11 cellular contexts compared by ENCODE assay signal in the genomic region with DNA sequence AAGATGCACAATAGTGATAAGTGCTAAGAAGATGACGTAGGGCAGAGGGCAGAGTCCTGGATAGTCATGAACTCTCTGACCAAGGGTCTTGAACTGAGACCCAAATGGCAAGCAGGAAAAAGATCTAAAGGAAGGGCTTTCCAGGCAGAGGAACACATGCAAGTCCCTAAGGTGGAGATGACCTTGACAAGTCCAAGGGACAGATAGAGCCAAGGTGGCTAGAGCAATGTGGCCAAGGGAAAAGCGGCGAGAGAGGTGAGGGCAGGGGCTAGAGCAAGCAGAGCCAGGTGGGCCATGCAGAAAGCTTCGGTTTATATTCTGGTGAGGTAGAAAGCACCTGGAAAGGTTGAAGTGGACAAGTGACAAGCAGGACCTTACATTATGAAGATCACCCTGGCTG.
"Had no signal": no experiment of that assay in that cellular context is flagged by ENCODE, and none has a peak within 500 bp of the region (broad histone marks: within the 10 kb centered on the region; RNA-seq: fewer than 3 reads in every experiment).

No MANE protein-coding gene starts in this region.

- H3K4me1 ChIP-seq: HAP-1 had no signal

- H3K27ac ChIP-seq: GM23248 had no signal

- H3K9me3 Mint-ChIP-seq: GM23338, H9, HFFc6 had no signal

- H3K9ac ChIP-seq: GM23248 had no signal

- ATAC-seq: GM23338, HCT116 had no signal

- H3K36me3 ChIP-seq: HAP-1 had no signal

- H3K9me3 ChIP-seq: HAP-1 had no signal

- H3K4me2 ChIP-seq: GM23338 had no signal

- DNase-seq: GM23248, GOT3, H7, H9, HCEC 1CT, HFFc6 had no signal

- H2AFZ ChIP-seq: GM23248, GM23338 had no signal

- H3K4me3 Mint-ChIP-seq: GM23338, H9, HFFc6 had no signal

- H3K4me3 ChIP-seq: GM23248, GM23338, HAP-1 had no signal

- H3K27ac Mint-ChIP-seq: GM23338, H9, HFFc6 had no signal

- FAIRE-seq: H1, H54 had no signal
